14 cellular contexts compared by ENCODE assay signal in the genomic region with DNA sequence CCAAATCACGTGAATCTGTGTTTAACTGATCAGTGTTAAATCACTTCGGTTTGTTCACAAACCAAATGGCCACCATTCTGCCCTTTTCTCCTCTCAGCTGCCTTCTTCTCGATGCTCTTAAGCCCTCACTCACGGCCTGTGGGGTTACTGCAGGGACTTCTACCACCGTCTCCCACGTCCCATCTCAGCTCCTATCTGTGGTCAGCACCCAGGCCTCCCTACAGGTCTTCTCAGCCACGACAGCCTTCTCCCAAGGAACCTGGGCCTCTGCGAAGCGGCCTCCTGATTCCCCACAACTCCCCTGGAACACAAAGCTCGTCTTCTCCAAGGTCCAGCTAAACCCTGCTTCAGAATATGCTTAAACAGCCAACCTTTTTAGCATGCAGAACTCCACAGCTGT.
A peak's percentile ranks its signal among the peaks of the same experiment; 100 is the strongest.
DNase-seq lines count a peak whose midpoint lies in the region; ATAC-seq and TF ChIP-seq lines count a peak whose summit lies in the region.
"Had no signal": no experiment of that assay in that cellular context is flagged by ENCODE, and none has a peak within 500 bp of the region (broad histone marks: within the 10 kb centered on the region; RNA-seq: fewer than 3 reads in every experiment).

No MANE protein-coding gene starts in this region.

- H3K27me3 ChIP-seq in breast epithelium, result no peaks in the 10 kb centered on the region
- H3K27me3 ChIP-seq in lung (ENCODE audit: control insufficient read depth, insufficient read depth), result no peaks in the 10 kb centered on the region
- peaks cover 0 to 61% (median 0%) of the 10 kb centered on the region in 7 donors for H3K27me3 ChIP-seq in spleen (replicated peaks in 1 of 7)

- intact Hi-C loops in breast epithelium (cut with DNase I; ENCODE audit: low total_unique reads), result loop anchor here (10.0 kb wide), 1 partner anchor 186 kb away; no protein-coding TSS in a partner anchor
- intact Hi-C loops in spleen (cut with DNase I; ENCODE audit: low total_unique reads), result loop anchor here (5.0 to 10.0 kb wide), 3 partner anchors 106 to 1449 kb away; partner anchors contain the start of genes COL4A1 and COL4A2

- no peaks in the 10 kb centered on the region for H3K9me3 Mint-ChIP-seq in HFFc6
- H3K9me3 Mint-ChIP-seq in immature natural killer cell, result no peaks in the 10 kb centered on the region
- H3K9me3 Mint-ChIP-seq: naive thymus-derived CD8-positive, alpha-beta T cell had no signal

- H3K4me1 ChIP-seq in breast epithelium, result peaks cover 0 to 4% of the 10 kb centered on the region in 2 donors
- peaks cover 28% of the 10 kb centered on the region in 2 donors for H3K4me1 ChIP-seq in lung (ENCODE audit: control insufficient read depth in 2 of 2, insufficient read depth in 2 of 2, low read length in 2 of 2)
- peaks cover 0 to 73% (median 44%) of the 10 kb centered on the region in 6 donors for H3K4me1 ChIP-seq in spleen

- H3K36me3 Mint-ChIP-seq in HFFc6 (ENCODE audit: low read depth), result peaks cover 42% of the 10 kb centered on the region
- no peaks in the 10 kb centered on the region for H3K36me3 Mint-ChIP-seq in immature natural killer cell
- H3K36me3 Mint-ChIP-seq: naive thymus-derived CD8-positive, alpha-beta T cell had no signal

- H3K27me3 Mint-ChIP-seq in HFFc6 (ENCODE audit: insufficient read depth) (peaks cover 3% of the 10 kb centered on the region), immature natural killer cell (ENCODE audit: low read depth in 3 of 3) (peaks cover 3 to 16% (median 7%) of the 10 kb centered on the region in 3 donors)

- no peak overlapping the region; the same call in 1 of the 2 replicates for H3K4me3 Mint-ChIP-seq in HFFc6
- H3K4me3 Mint-ChIP-seq in immature natural killer cell, result no peak overlapping the region
- H3K4me3 Mint-ChIP-seq: activated T-cell treated with anti-CD3 and anti-CD28 coated beads, Interleukin-2, amount 50 U/mL, for 72 hours; naive thymus-derived CD8-positive, alpha-beta T cell had no signal

- H3K36me3 ChIP-seq in breast epithelium, result no peaks in the 10 kb centered on the region
- peaks cover 0 to 3% of the 10 kb centered on the region in 2 donors for H3K36me3 ChIP-seq in lung (ENCODE audit: control insufficient read depth in 2 of 2, insufficient read depth in 2 of 2, low read length in 2 of 2)
- peaks cover 0 to 3% (median 0%) of the 10 kb centered on the region in 6 donors for H3K36me3 ChIP-seq in spleen

- H3K27ac Mint-ChIP-seq in HFFc6 (peak overlapping the region; percentile 86), immature natural killer cell (no peak overlapping the region)
- H3K27ac Mint-ChIP-seq: activated T-cell treated with anti-CD3 and anti-CD28 coated beads, Interleukin-2, amount 50 U/mL, for 72 hours; naive thymus-derived CD8-positive, alpha-beta T cell had no signal

- no peaks in the 10 kb centered on the region for H3K9me3 ChIP-seq in breast epithelium
- H3K9me3 ChIP-seq in lung (ENCODE audit: control insufficient read depth in 2 of 2, insufficient read depth in 1 of 2, low read length in 1 of 2), result no peaks in the 10 kb centered on the region
- no peaks in the 10 kb centered on the region for H3K9me3 ChIP-seq in spleen

- no peak for TF ChIP-seq POLR2A in breast epithelium (IDR thresholded peaks at IDR 0.05)
- TF ChIP-seq POLR2A in spleen (IDR thresholded peaks at IDR 0.05), result no peak

- WGBS in lung, 2 donors, result 73 to 83% methylated on average over 10 of the region's 10 CpGs
- WGBS in spleen, 5 donors, result 69 to 78% (median 73%) methylated on average over 10 of the region's 10 CpGs

- ATAC-seq in lung (ENCODE audit: insufficient read depth, low FRiP score) (no peak), GM19395 (IDR thresholded peaks at IDR 0.05; ENCODE audit: unreplicated experiment) (no peak)
- ATAC-seq: activated T-cell treated with anti-CD3 and anti-CD28 coated beads, Interleukin-2, amount 50 U/mL, for 72 hours; naive thymus-derived CD8-positive, alpha-beta T cell had no signal

- no peak for TF ChIP-seq CTCF in HFFc6 (IDR thresholded peaks at IDR 0.05)
- no peak for TF ChIP-seq CTCF in breast epithelium (IDR thresholded peaks at IDR 0.05)
- no peak for TF ChIP-seq CTCF in lung (IDR thresholded peaks at IDR 0.05; ENCODE audit: control extremely low read depth, extremely low read depth)
- TF ChIP-seq CTCF in spleen (IDR thresholded peaks at IDR 0.05 in 8 of 11, conservative IDR thresholded peaks at IDR 0.05 in 3 of 11), result no peak

- H3K4me3 ChIP-seq in breast epithelium (no peak overlapping the region), lung (no peak overlapping the region), spleen (no peak overlapping the region)

- no peak for DNase-seq in HFFc6
- peak in 1 of 2 donors; percentile 15 for DNase-seq in breast epithelium (ENCODE audit: low spot score in 2 of 2)
- DNase-seq in lung (ENCODE audit: low spot score), result no peak
- DNase-seq in spleen, result no peak
- no peak for DNase-seq in hepatic stellate cell (ENCODE audit: low spot score)
- no peak for DNase-seq in immature natural killer cell
- no peak for DNase-seq in NCI-H345 treated with DMSO at 0.1 percent for 48 hours (lab: John Stamatoyannopoulos, UW; ENCODE audit: unreplicated experiment)
- DNase-seq: activated CD4-positive, alpha-beta T cell treated with anti-CD3 and anti-CD28 coated beads for 48 hours; activated T-cell treated with anti-CD3 and anti-CD28 coated beads, Interleukin-2, amount 50 U/mL, for 72 hours; DMS79 treated with DMSO at 0.1 percent for 48 hours; naive thymus-derived CD8-positive, alpha-beta T cell; NCI-H2171; stimulated activated CD8-positive, alpha-beta memory T cell treated with anti-CD3 and anti-CD28 coated beads, Interleukin-4, amount 100 ng/mL, for 48 hours had no signal

- H3K4me1 Mint-ChIP-seq in HFFc6 (ENCODE audit: low read depth) (peaks cover 77% of the 10 kb centered on the region), immature natural killer cell (no peaks in the 10 kb centered on the region)

- peak overlapping the region; percentile 86 to 89 for H3K27ac ChIP-seq in breast epithelium
- H3K27ac ChIP-seq in lung (ENCODE audit: low read depth in 1 of 2, low read length in 1 of 2), result peak overlapping the region; percentile 29 to 88
- H3K27ac ChIP-seq in spleen, result peak overlapping the region in 6 of 8 donors; percentile 16 to 72 (median 52)
